22 cellular contexts compared by ENCODE assay signal in the genomic region with DNA sequence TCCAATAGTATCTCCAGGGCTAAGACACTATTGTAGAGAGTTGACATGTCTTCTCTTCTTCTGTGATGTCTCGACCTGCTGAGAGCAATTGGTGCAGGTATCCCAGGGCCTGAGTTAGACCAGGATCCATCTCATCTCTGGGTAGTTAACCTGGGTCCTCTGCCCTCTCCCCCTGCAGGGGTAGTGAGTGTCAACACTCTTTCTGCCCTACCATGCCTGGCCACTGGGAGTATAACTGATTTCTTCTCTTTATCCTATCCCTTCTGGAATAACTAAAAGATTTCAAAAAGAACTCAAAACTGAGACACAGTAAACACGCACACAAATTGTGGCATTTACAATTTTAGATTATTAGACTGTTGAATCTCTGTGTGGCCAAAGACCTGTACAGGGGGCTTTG. TPM values are rescaled to one million over a fixed set of nuclear protein-coding genes. Genes with fewer than 3 reads are reported as not detected.
"Had no signal": no experiment of that assay in that cellular context is flagged by ENCODE, and none has a peak within 500 bp of the region (broad histone marks: within the 10 kb centered on the region; RNA-seq: fewer than 3 reads in every experiment).

No MANE protein-coding gene starts in this region.

- H3K4me1 ChIP-seq: colonic mucosa, esophagus muscularis mucosa had no signal

- H3K9me3 ChIP-seq: colonic mucosa, esophagus muscularis mucosa had no signal

- H3K27ac Mint-ChIP-seq: activated CD4-positive, alpha-beta T cell treated with anti-CD3 and anti-CD28 coated beads, Interleukin-2, amount 10 ng/mL, durations not matched to agents 24 days and 14 days; activated CD8-positive, alpha-beta T cell treated with anti-CD3 and anti-CD28 coated beads, Interleukin-2, amount 10 ng/mL, durations not matched to agents 7 days and 5 days; activated naive CD8-positive, alpha-beta T cell; memory B cell; nephron had no signal

- H3K36me3 Mint-ChIP-seq: activated naive CD8-positive, alpha-beta T cell; memory B cell had no signal

- DNase-seq: activated CD4-positive, alpha-beta T cell treated with anti-CD3 and anti-CD28 coated beads, Interleukin-2, amount 10 ng/mL, durations not matched to agents 24 days and 14 days; activated CD4-positive, CD25-positive, alpha-beta regulatory T cell; activated CD8-positive, alpha-beta memory T cell treated with anti-CD3 and anti-CD28 coated beads, Interleukin-2, amount 50 U/mL, for 4 hours; activated CD8-positive, alpha-beta T cell treated with anti-CD3 and anti-CD28 coated beads, Interleukin-2, amount 10 ng/mL, durations not matched to agents 7 days and 5 days; activated effector memory CD4-positive, alpha-beta T cell treated with anti-CD3 and anti-CD28 coated beads, Interleukin-2, amount 50 U/mL, for 16 hours; activated T-cell treated with anti-CD3 and anti-CD28 coated beads, Interleukin-2, amount 50 U/mL, for 48 hours; amniotic stem cell; central memory CD4-positive, alpha-beta T cell; colonic mucosa; foreskin fibroblast; kidney glomerular epithelial cell; left ventricle myocardium superior; occipital lobe; right cardiac atrium; small intestine; stimulated activated naive CD8-positive, alpha-beta T cell treated with anti-CD3 and anti-CD28 coated beads, Interleukin-15, Interleukin-2, amounts not matched to agents 100 U/mL and 50 U/mL, for 24 hours; trophoblast cell had no signal

- H3K9me3 Mint-ChIP-seq: activated CD4-positive, alpha-beta T cell treated with anti-CD3 and anti-CD28 coated beads, Interleukin-2, amount 10 ng/mL, durations not matched to agents 24 days and 14 days; memory B cell had no signal

- ATAC-seq: activated CD8-positive, alpha-beta T cell treated with anti-CD3 and anti-CD28 coated beads, Interleukin-2, amount 10 ng/mL, durations not matched to agents 7 days and 5 days; left ventricle myocardium superior; right cardiac atrium; stimulated activated naive CD8-positive, alpha-beta T cell treated with anti-CD3 and anti-CD28 coated beads, Interleukin-15, Interleukin-2, amounts not matched to agents 100 U/mL and 50 U/mL, for 24 hours had no signal

- H3K36me3 ChIP-seq: colonic mucosa, esophagus muscularis mucosa had no signal

- H3K4me3 Mint-ChIP-seq: activated CD4-positive, alpha-beta T cell treated with anti-CD3 and anti-CD28 coated beads, Interleukin-2, amount 10 ng/mL, durations not matched to agents 24 days and 14 days; activated CD8-positive, alpha-beta T cell treated with anti-CD3 and anti-CD28 coated beads, Interleukin-2, amount 10 ng/mL, durations not matched to agents 7 days and 5 days; activated naive CD8-positive, alpha-beta T cell; memory B cell; nephron had no signal

- H3K27ac ChIP-seq: colonic mucosa, esophagus muscularis mucosa had no signal

- H3K4me1 Mint-ChIP-seq: activated CD4-positive, alpha-beta T cell treated with anti-CD3 and anti-CD28 coated beads, Interleukin-2, amount 10 ng/mL, durations not matched to agents 24 days and 14 days; memory B cell; nephron had no signal

- H3K4me3 ChIP-seq: colonic mucosa, esophagus muscularis mucosa had no signal

RNA-seq across cellular contexts. Expression of gene SIX3, which starts 20.8 kb away (rescaled TPM):
- total RNA-seq: activated CD4-positive, alpha-beta T cell treated with anti-CD3 and anti-CD28 coated beads, Interleukin-2, amount 10 ng/mL, durations not matched to agents 24 days and 14 days; colonic mucosa; left ventricle myocardium superior; occipital lobe; posterior vena cava; right cardiac atrium had no signal
- polyA plus RNA-seq: right cardiac atrium, small intestine had no signal
